ENCODE assay signal across 1 cellular context in genomic region chr1:21781971-21782867, GRCh38.
TF ChIP-seq lines count a peak whose summit lies in the region.

No MANE protein-coding gene starts in this region.

TF ChIP-seq in K562, 482 proteins besides CTCF, POLR2A, EP300 and RAD21 (continued from another document and continues in another):
- TF ChIP-seq, protein P1, sequence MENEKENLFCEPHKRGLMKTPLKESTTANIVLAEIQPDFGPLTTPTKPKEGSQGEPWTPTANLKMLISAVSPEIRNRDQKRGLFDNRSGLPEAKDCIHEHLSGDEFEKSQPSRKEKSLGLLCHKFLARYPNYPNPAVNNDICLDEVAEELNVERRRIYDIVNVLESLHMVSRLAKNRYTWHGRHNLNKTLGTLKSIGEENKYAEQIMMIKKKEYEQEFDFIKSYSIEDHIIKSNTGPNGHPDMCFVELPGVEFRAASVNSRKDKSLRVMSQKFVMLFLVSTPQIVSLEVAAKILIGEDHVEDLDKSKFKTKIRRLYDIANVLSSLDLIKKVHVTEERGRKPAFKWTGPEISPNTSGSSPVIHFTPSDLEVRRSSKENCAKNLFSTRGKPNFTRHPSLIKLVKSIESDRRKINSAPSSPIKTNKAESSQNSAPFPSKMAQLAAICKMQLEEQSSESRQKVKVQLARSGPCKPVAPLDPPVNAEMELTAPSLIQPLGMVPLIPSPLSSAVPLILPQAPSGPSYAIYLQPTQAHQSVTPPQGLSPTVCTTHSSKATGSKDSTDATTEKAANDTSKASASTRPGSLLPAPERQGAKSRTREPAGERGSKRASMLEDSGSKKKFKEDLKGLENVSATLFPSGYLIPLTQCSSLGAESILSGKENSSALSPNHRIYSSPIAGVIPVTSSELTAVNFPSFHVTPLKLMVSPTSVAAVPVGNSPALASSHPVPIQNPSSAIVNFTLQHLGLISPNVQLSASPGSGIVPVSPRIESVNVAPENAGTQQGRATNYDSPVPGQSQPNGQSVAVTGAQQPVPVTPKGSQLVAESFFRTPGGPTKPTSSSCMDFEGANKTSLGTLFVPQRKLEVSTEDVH (IDR thresholded peaks at IDR 0.05; ENCODE audit: low read depth, partially characterized antibody): peak; percentile 29
- TF ChIP-seq ZNF76 (CRISPR knock-in tag; IDR thresholded peaks at IDR 0.05; ENCODE audit: borderline replicate concordance) (no peak), KLF1 (tag; IDR thresholded peaks at IDR 0.05) (no peak), ZNF77 (CRISPR knock-in tag; IDR thresholded peaks at IDR 0.05) (no peak), STAG1 (CRISPR knock-in tag; IDR thresholded peaks at IDR 0.05; ENCODE audit: borderline replicate concordance) (0 out of 2 replicates have a peak, but pooled peaks have one; percentile 2), TEAD2 (tag; IDR thresholded peaks at IDR 0.05) (no peak), ZNF274 (IDR thresholded peaks at IDR 0.05; ENCODE audit: borderline replicate concordance, low read depth, low read length) (no peak), STAT5A (IDR thresholded peaks at IDR 0.05; ENCODE audit: borderline replicate concordance, low read length) (no peak), NR2F6 (CRISPR knock-in tag; IDR thresholded peaks at IDR 0.05) (no peak), ZSCAN32 (CRISPR knock-in tag; IDR thresholded peaks at IDR 0.05) (no peak), STAT6 (CRISPR knock-in tag; IDR thresholded peaks at IDR 0.05) (0 out of 2 replicates have a peak, but pooled peaks have one; percentile 78), MTA2 (IDR thresholded peaks at IDR 0.05; ENCODE audit: low read depth) (no peak), ZNF324 (CRISPR knock-in tag; IDR thresholded peaks at IDR 0.05) (no peak), ARID3B (CRISPR knock-in tag; IDR thresholded peaks at IDR 0.05; ENCODE audit: borderline replicate concordance) (no peak), ZNF584 (CRISPR knock-in tag; IDR thresholded peaks at IDR 0.05; ENCODE audit: low read depth) (no peak), SETDB1 (IDR thresholded peaks at IDR 0.05; ENCODE audit: low read length) (no peak), RBM15 (IDR thresholded peaks at IDR 0.05; ENCODE audit: insufficient read depth, low read length) (no peak), FUS (optimal IDR thresholded peaks at IDR 0.05; ENCODE audit: low read depth, low read length) (no peak), ESRRA (IDR thresholded peaks at IDR 0.05; ENCODE audit: borderline replicate concordance, low read depth) (peak; percentile 24; the same call in 1 of the 2 replicates), NFRKB (IDR thresholded peaks at IDR 0.05; ENCODE audit: low read depth) (peak; percentile 75), YY1 (IDR thresholded peaks at IDR 0.05; ENCODE audit: borderline replicate concordance in 1 of 3, control insufficient read depth in 1 of 3, extremely low read depth in 1 of 3, insufficient read depth in 3 of 3, insufficient read length in 1 of 3, insufficient replicate concordance in 2 of 3, low read depth in 1 of 3, low read length in 2 of 3) (peak in 2 of 3 experiments; percentile 41 to 84), ZKSCAN8 (CRISPR knock-in tag; IDR thresholded peaks at IDR 0.05) (no peak), SNIP1 (IDR thresholded peaks at IDR 0.05; ENCODE audit: low read depth) (no peak), EP400 (IDR thresholded peaks at IDR 0.05) (no peak; the same call in 1 of the 2 replicates), NR4A1 (CRISPR knock-in tag; IDR thresholded peaks at IDR 0.05) (no peak), NR4A1 (tag; IDR thresholded peaks at IDR 0.05) (no peak), ELF1 (tag; IDR thresholded peaks at IDR 0.05) (no peak), ZNF140 (CRISPR knock-in tag; IDR thresholded peaks at IDR 0.05) (no peak), RCOR1 (IDR thresholded peaks at IDR 0.05; ENCODE audit: borderline replicate concordance in 1 of 2, low read depth in 2 of 2, low read length in 2 of 2) (peak in 1 of 2 experiments; percentile 83; a peak in 2 of 4 replicates), SMAD2 (IDR thresholded peaks at IDR 0.05; ENCODE audit: low read depth, low read length) (no peak), NCOA6 (IDR thresholded peaks at IDR 0.05) (no peak), ARID2 (IDR thresholded peaks at IDR 0.05) (peak; percentile 63; the same call in 1 of the 2 replicates), SMARCA4 (IDR thresholded peaks at IDR 0.05) (no peak; the same call in 1 of the 2 replicates), IFI16 (CRISPR knock-in tag; IDR thresholded peaks at IDR 0.05) (no peak), ZBTB17 (CRISPR knock-in tag; IDR thresholded peaks at IDR 0.05) (no peak), PRPF4 (IDR thresholded peaks at IDR 0.05; ENCODE audit: insufficient read depth, low read depth, low read length, poor library complexity, severe bottlenecking) (no peak), KLF6 (CRISPR knock-in tag; IDR thresholded peaks at IDR 0.05; ENCODE audit: borderline replicate concordance) (no peak), ZNF436 (CRISPR knock-in tag; IDR thresholded peaks at IDR 0.05) (no peak), ZNF764 (CRISPR knock-in tag; IDR thresholded peaks at IDR 0.05; ENCODE audit: low read depth) (no peak), SRF (CRISPR knock-in tag; IDR thresholded peaks at IDR 0.05) (no peak), PHF20 (IDR thresholded peaks at IDR 0.05; ENCODE audit: partially characterized antibody) (peak; percentile 55), HLTF (IDR thresholded peaks at IDR 0.05) (peak; percentile 59; the same call in 1 of the 2 replicates), XRCC5 (IDR thresholded peaks at IDR 0.05; ENCODE audit: low read depth, low read length) (no peak), PHB (CRISPR knock-in tag; IDR thresholded peaks at IDR 0.05) (peak; percentile 55; the same call in 1 of the 2 replicates), ZFP1 (CRISPR knock-in tag; IDR thresholded peaks at IDR 0.05) (no peak)
- TF ChIP-seq, protein P2, sequence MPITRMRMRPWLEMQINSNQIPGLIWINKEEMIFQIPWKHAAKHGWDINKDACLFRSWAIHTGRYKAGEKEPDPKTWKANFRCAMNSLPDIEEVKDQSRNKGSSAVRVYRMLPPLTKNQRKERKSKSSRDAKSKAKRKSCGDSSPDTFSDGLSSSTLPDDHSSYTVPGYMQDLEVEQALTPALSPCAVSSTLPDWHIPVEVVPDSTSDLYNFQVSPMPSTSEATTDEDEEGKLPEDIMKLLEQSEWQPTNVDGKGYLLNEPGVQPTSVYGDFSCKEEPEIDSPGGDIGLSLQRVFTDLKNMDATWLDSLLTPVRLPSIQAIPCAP (CRISPR knock-in tag; IDR thresholded peaks at IDR 0.05; ENCODE audit: borderline replicate concordance): no peak
- TF ChIP-seq, protein P3, sequence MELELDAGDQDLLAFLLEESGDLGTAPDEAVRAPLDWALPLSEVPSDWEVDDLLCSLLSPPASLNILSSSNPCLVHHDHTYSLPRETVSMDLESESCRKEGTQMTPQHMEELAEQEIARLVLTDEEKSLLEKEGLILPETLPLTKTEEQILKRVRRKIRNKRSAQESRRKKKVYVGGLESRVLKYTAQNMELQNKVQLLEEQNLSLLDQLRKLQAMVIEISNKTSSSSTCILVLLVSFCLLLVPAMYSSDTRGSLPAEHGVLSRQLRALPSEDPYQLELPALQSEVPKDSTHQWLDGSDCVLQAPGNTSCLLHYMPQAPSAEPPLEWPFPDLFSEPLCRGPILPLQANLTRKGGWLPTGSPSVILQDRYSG (tag; conservative IDR thresholded peaks at IDR 0.05; ENCODE audit: low read depth): 0 out of 2 replicates have a peak, but pooled peaks have one; percentile 28
- TF ChIP-seq, protein P4, sequence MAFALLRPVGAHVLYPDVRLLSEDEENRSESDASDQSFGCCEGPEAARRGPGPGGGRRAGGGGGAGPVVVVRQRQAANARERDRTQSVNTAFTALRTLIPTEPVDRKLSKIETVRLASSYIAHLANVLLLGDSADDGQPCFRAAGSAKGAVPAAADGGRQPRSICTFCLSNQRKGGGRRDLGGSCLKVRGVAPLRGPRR (CRISPR knock-in tag; IDR thresholded peaks at IDR 0.05): no peak
- TF ChIP-seq, protein P5, sequence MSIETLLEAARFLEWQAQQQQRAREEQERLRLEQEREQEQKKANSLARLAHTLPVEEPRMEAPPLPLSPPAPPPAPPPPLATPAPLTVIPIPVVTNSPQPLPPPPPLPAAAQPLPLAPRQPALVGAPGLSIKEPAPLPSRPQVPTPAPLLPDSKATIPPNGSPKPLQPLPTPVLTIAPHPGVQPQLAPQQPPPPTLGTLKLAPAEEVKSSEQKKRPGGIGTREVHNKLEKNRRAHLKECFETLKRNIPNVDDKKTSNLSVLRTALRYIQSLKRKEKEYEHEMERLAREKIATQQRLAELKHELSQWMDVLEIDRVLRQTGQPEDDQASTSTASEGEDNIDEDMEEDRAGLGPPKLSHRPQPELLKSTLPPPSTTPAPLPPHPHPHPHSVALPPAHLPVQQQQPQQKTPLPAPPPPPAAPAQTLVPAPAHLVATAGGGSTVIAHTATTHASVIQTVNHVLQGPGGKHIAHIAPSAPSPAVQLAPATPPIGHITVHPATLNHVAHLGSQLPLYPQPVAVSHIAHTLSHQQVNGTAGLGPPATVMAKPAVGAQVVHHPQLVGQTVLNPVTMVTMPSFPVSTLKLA (conservative IDR thresholded peaks at IDR 0.05): peak in 1 of 2 experiments; percentile 59; a peak in 1 of 4 replicates
- TF ChIP-seq, protein P6, sequence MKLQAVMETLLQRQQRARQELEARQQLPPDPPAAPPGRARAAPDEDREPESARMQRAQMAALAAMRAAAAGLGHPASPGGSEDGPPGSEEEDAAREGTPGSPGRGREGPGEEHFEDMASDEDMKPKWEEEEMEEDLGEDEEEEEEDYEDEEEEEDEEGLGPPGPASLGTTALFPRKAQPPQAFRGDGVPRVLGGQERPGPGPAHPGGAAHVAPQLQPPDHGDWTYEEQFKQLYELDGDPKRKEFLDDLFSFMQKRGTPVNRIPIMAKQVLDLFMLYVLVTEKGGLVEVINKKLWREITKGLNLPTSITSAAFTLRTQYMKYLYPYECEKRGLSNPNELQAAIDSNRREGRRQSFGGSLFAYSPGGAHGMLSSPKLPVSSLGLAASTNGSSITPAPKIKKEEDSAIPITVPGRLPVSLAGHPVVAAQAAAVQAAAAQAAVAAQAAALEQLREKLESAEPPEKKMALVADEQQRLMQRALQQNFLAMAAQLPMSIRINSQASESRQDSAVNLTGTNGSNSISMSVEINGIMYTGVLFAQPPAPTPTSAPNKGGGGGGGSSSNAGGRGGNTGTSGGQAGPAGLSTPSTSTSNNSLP (IDR thresholded peaks at IDR 0.05; ENCODE audit: borderline replicate concordance, low read depth, low read length): no peak
- TF ChIP-seq, protein P7, sequence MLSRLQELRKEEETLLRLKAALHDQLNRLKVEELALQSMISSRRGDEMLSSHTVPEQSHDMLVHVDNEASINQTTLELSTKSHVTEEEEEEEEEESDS (CRISPR knock-in tag; IDR thresholded peaks at IDR 0.05): no peak
